10 cellular contexts compared by ENCODE assay signal in the genomic region with DNA sequence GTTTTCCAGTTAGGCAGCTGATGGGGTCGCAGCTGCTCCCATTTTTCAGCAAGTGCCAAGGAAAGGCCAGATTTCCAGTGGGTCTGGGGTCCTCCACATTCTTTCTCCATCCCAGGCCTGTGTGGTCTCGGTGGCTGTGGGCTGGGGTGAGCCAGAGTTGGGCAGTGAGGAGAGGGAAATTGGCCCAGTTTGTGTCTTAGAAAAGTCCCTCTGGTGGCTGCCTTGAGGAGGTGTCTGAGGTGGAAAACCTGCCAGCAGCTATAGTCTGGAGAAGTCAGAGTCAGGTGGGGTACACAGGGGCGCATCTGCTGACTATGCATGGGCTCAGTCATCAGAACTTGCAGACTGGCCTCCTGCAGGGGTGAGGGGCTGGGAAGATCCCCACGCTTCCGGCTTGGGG. TPM values are rescaled to one million over a fixed set of nuclear protein-coding genes. Genes with fewer than 3 reads are reported as not detected.
DNase-seq lines count a peak whose midpoint lies in the region; ATAC-seq, FAIRE-seq and TF ChIP-seq lines count a peak whose summit lies in the region.
"Had no signal": no experiment of that assay in that cellular context is flagged by ENCODE, and none has a peak within 500 bp of the region (broad histone marks: within the 10 kb centered on the region; RNA-seq: fewer than 3 reads in every experiment).

No MANE protein-coding gene starts in this region.

- TF ChIP-seq POLR2A in adrenal gland (IDR thresholded peaks at IDR 0.05): no peak

- TF ChIP-seq CTCF in D721Med (IDR thresholded peaks at IDR 0.05; ENCODE audit: insufficient read depth, missing control alignments) (peak; percentile 25), HL-60 (IDR thresholded peaks at IDR 0.05; ENCODE audit: insufficient read depth, low read length) (peak; percentile 25), WERI-Rb-1 (IDR thresholded peaks at IDR 0.05; ENCODE audit: low read depth, low read length) (peak; percentile 61), adrenal gland (IDR thresholded peaks at IDR 0.05) (no peak)

- peaks cover under 1 to 4% (median 2%) of the 10 kb centered on the region in 4 donors for H3K4me1 Mint-ChIP-seq in naive thymus-derived CD8-positive, alpha-beta T cell

- 69 to 88% (median 79%) methylated on average over 4 to 5 of the region's 5 CpGs for WGBS in adrenal gland, 4 donors

- DNase-seq in D721Med (ENCODE audit: insufficient read length, low spot score) (no peak), HL-60 (ENCODE audit: low read depth in 1 of 2, low spot score in 1 of 2) (peak in 1 of 2 experiments; percentile 23), WERI-Rb-1 (peak; percentile 38), iris pigment epithelial cell (ENCODE audit: low read depth) (peak; percentile 23), adrenal gland (no peak)
- DNase-seq in naive thymus-derived CD8-positive, alpha-beta T cell: no peak
- DNase-seq: NCI-H2081 treated with DMSO at 0.1 percent for 48 hours had no signal

- peaks cover 0 to 3% of the 10 kb centered on the region in 2 donors for H3K4me1 ChIP-seq in adrenal gland (replicated peaks in 1 of 2)

- no peaks in the 10 kb centered on the region for H3K36me3 ChIP-seq in WERI-Rb-1
- H3K36me3 ChIP-seq in adrenal gland (replicated peaks in 1 of 2): no peaks in the 10 kb centered on the region

- intact Hi-C loops in adrenal gland (cut with DNase I): no loop called here

- no peaks in the 10 kb centered on the region for H3K9me3 ChIP-seq in WERI-Rb-1 (ENCODE audit: severe bottlenecking)
- H3K9me3 ChIP-seq in adrenal gland (replicated peaks in 1 of 3): no peaks in the 10 kb centered on the region

- no peak for FAIRE-seq in D721Med (lab: Jason Lieb, UNC)
- FAIRE-seq: islet of Langerhans had no signal

- ATAC-seq in HG02571 (IDR thresholded peaks at IDR 0.05; ENCODE audit: unreplicated experiment) (no peak), HG03442 (IDR thresholded peaks at IDR 0.05; ENCODE audit: unreplicated experiment) (no peak)
- no peak for ATAC-seq in naive thymus-derived CD8-positive, alpha-beta T cell

- no peaks in the 10 kb centered on the region for H3K36me3 Mint-ChIP-seq in naive thymus-derived CD8-positive, alpha-beta T cell

- POLR2A ChIA-PET in naive thymus-derived CD8-positive, alpha-beta T cell (lab: Charles Lee): no interaction called here

- no peak overlapping the region for H3K4me3 Mint-ChIP-seq in naive thymus-derived CD8-positive, alpha-beta T cell

- no peaks in the 10 kb centered on the region for H3K9me3 Mint-ChIP-seq in naive thymus-derived CD8-positive, alpha-beta T cell

- H3K27ac ChIP-seq in HL-60 (replicated peaks) (no peak overlapping the region), WERI-Rb-1 (no peak overlapping the region), adrenal gland (no peak overlapping the region)

- H3K27me3 ChIP-seq in HL-60 (ENCODE audit: insufficient read depth, poor library complexity, severe bottlenecking) (no peaks in the 10 kb centered on the region), WERI-Rb-1 (ENCODE audit: insufficient read depth, low read depth, severe bottlenecking) (no peaks in the 10 kb centered on the region), adrenal gland (no peaks in the 10 kb centered on the region)

- H3K27ac Mint-ChIP-seq in naive thymus-derived CD8-positive, alpha-beta T cell: no peak overlapping the region

- H3K4me3 ChIP-seq in HL-60 (replicated peaks; ENCODE audit: insufficient read depth, low read length) (no peak overlapping the region), WERI-Rb-1 (ENCODE audit: low read depth, low read length) (no peak overlapping the region), adrenal gland (no peak overlapping the region)

- H3K27me3 Mint-ChIP-seq in naive thymus-derived CD8-positive, alpha-beta T cell: no peaks in the 10 kb centered on the region

RNA-seq across cellular contexts. Expression of a gene that starts 30.5 kb away (rescaled TPM):
- total RNA-seq in naive thymus-derived CD8-positive, alpha-beta T cell: not detected
- under 1 TPM in 1 of 3 donors, not detected in 2; 0.36 TPM for polyA plus RNA-seq in naive thymus-derived CD8-positive, alpha-beta T cell
- total RNA-seq in adrenal gland: not detected
- polyA plus RNA-seq in adrenal gland: not detected

RNA-seq across cellular contexts. Expression of a gene that starts 46.6 kb away (rescaled TPM):
- 10 to 100 TPM; 28.5 to 32.5 TPM for total RNA-seq in naive thymus-derived CD8-positive, alpha-beta T cell
- 10 to 100 TPM in 1 of 3 donors, 1 to 10 TPM in 2; 5.1 to 10.5 (median 6.0) TPM for polyA plus RNA-seq in naive thymus-derived CD8-positive, alpha-beta T cell
- total RNA-seq in adrenal gland: 10 to 100 TPM in 7 of 8 donors, 1 to 10 TPM in 1; 9.4 to 21.0 (median 16.3) TPM
- 10 to 100 TPM in 2 of 3 donors, 1 to 10 TPM in 1; 8.7 to 40.6 (median 29.5) TPM for polyA plus RNA-seq in adrenal gland

RNA-seq across cellular contexts. Expression of a gene that starts 46.6 kb away (rescaled TPM):
- total RNA-seq in naive thymus-derived CD8-positive, alpha-beta T cell: 10 to 100 TPM; 40.7 to 41.4 TPM
- 100 to 1,000 TPM; 109 to 134 (median 127) TPM for polyA plus RNA-seq in naive thymus-derived CD8-positive, alpha-beta T cell
- 10 to 100 TPM; 31.1 to 65.6 (median 44.3) TPM for total RNA-seq in adrenal gland
- 10 to 100 TPM; 46.7 to 77.8 (median 48.1) TPM for polyA plus RNA-seq in adrenal gland

Comparison
In these comparisons a context has a peak if more than half of its experiments do, and no peak if none do; other contexts are left out.
1. DNase-seq: peak in WERI-Rb-1 (single experiment) and iris pigment epithelial cell (single experiment); none in D721Med (single experiment), naive thymus-derived CD8-positive, alpha-beta T cell (0 of 10) and adrenal gland (0 of 7).
2. CTCF ChIP-seq: peak in D721Med (single experiment), HL-60 (single experiment) and WERI-Rb-1 (single experiment); none in adrenal gland (0 of 6).